In genomic region chr20:1357921-1358671, GRCh38 we compare ENCODE assay signal across 1 cellular context.
TF ChIP-seq lines count a peak whose summit lies in the region.

No MANE protein-coding gene starts in this region.

TF ChIP-seq in HepG2, 621 proteins besides CTCF, POLR2A, EP300 and RAD21:
- peak; percentile 29 for TF ChIP-seq RBM22 (optimal IDR thresholded peaks at IDR 0.05; ENCODE audit: low read length)
- no peak for TF ChIP-seq NR2F6 (IDR thresholded peaks at IDR 0.05)
- no peak for TF ChIP-seq NR2F6 (CRISPR knock-in tag; IDR thresholded peaks at IDR 0.05)
TF ChIP-seq in HepG2: peak in this region for 1.
